24 cellular contexts compared by ENCODE assay signal in genomic region chr5:55608595-55608994, GRCh38.
"Had no signal": no experiment of that assay in that cellular context is flagged by ENCODE, and none has a peak within 500 bp of the region (broad histone marks: within the 10 kb centered on the region; RNA-seq: fewer than 3 reads in every experiment).

No MANE protein-coding gene starts in this region.

- DNase-seq: dermis blood vessel endothelial cell; effector memory CD4-positive, alpha-beta T cell; hypothalamus; immature natural killer cell; islet precursor cell; naive B cell; right lobe of liver; stimulated activated CD4-positive, alpha-beta T cell treated with anti-CD3 and anti-CD28 coated beads, Interleukin-12 subunit alpha, Interleukin-12 subunit beta, amount 100 ng/mL, for 4 hours; stimulated activated CD4-positive, alpha-beta T cell treated with anti-CD3 and anti-CD28 coated beads, Interleukin-1b, Interleukin-23, amount 100 ng/mL, for 48 hours; stimulated activated CD4-positive, alpha-beta T cell treated with anti-CD3 and anti-CD28 coated beads, Interleukin-4, amount 100 ng/mL, for 1 hour; stimulated activated CD8-positive, alpha-beta memory T cell treated with anti-CD3 and anti-CD28 coated beads, Interleukin-4, amount 100 ng/mL, for 48 hours; stimulated activated naive CD4-positive, alpha-beta T cell treated with Interleukin-2 at 50 U/mL for 16 hours; upper lobe of right lung; uterus had no signal

- H3K4me1 ChIP-seq: parathyroid adenoma, upper lobe of right lung had no signal

- H2AFZ ChIP-seq: parathyroid adenoma had no signal

- H3K4me3 ChIP-seq: coronary artery, esophagus muscularis mucosa, lung, right lobe of liver, smooth muscle cell, thoracic aorta, tibial nerve, upper lobe of right lung, uterus had no signal

- H3K9ac ChIP-seq: parathyroid adenoma had no signal

- H3K27me3 ChIP-seq: esophagus muscularis mucosa, neutrophil, right lobe of liver, tibial nerve, upper lobe of right lung, uterus had no signal

- H3K36me3 ChIP-seq: esophagus muscularis mucosa, neutrophil, right lobe of liver, thoracic aorta, tibial nerve, upper lobe of right lung, uterus had no signal

- ATAC-seq: left lobe of liver; natural killer cell treated with Interleukin-12 subunit alpha and Interleukin-12 subunit beta and Interleukin-15 and Interleukin-18, amount 100 ng/mL, for 72 hours; right lobe of liver; upper lobe of right lung had no signal

- H3K27ac ChIP-seq: coronary artery, esophagus muscularis mucosa, neutrophil, parathyroid adenoma, right lobe of liver, thoracic aorta, tibial nerve, upper lobe of right lung, uterus had no signal

- H3K79me2 ChIP-seq: parathyroid adenoma had no signal

- H3K4me2 ChIP-seq: smooth muscle cell had no signal

- H3K9me3 ChIP-seq: esophagus muscularis mucosa, neutrophil, right lobe of liver, thoracic aorta, tibial nerve, upper lobe of right lung, uterus had no signal
